Comparison of ENCODE assay signal across 12 cellular contexts in the genomic region with DNA sequence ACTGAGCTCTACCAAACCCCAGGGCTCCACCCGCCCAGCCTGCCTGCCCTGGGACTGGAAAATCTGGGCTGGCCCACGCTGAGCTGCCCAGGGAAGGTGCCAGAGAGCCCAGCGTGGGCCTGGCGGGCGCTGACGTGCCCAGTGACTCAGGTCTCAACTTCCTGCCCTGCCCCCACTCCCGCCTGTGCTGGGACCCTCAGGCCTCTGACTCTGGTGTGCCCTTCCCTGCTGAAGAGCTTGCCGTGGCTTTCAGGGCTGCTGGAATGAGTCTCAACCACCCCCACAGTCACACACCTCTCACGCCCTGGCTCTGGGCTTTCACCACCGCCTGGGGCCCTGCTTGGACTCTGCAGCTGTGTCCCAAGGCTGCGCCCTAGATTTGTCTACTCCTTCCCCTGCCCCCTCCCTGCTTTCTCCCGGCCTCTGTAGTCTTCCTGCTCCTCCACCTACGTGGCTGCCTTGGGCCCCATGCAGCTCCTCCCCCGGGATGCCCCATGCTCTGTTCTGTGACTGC. TPM values are rescaled to one million over a fixed set of nuclear protein-coding genes. Genes with fewer than 3 reads are reported as not detected.
DNase-seq lines count a peak whose midpoint lies in the region; ATAC-seq and TF ChIP-seq lines count a peak whose summit lies in the region.
"Had no signal": no experiment of that assay in that cellular context is flagged by ENCODE, and none has a peak within 500 bp of the region (broad histone marks: within the 10 kb centered on the region; RNA-seq: fewer than 3 reads in every experiment).

No MANE protein-coding gene starts in this region.

- H3K9ac ChIP-seq in neuronal stem cell (ENCODE audit: low read depth, low read length, poor library complexity), result no peak overlapping the region

- H3K14ac ChIP-seq in neuronal stem cell (ENCODE audit: low read length), result no peak overlapping the region

- no peak overlapping the region for H2AFZ ChIP-seq in neuronal stem cell (ENCODE audit: low read length)

- no CpG with 5 or more reads among the region's 14 CpGs for WGBS in neuronal stem cell (ENCODE audit: extremely low coverage in 2 of 2, insufficient read length in 2 of 2, insufficient replicate concordance in 1 of 2), 2 donors

- H3K23ac ChIP-seq in neuronal stem cell (ENCODE audit: low read depth, low read length, poor library complexity), result no peak overlapping the region

- no peak overlapping the region for H2BK12ac ChIP-seq in neuronal stem cell (ENCODE audit: low read length)

- BruUV-seq in MCF 10A (replicated peaks; lab: Mats Ljungman, UMichigan), result no TSS peak

- H4K91ac ChIP-seq in neuronal stem cell (ENCODE audit: low read depth, low read length, poor library complexity), result no peak overlapping the region

- no peaks in the 10 kb centered on the region for H3K27me3 ChIP-seq in neuronal stem cell (ENCODE audit: control insufficient read depth in 3 of 3, insufficient read depth in 3 of 3, low read depth in 1 of 3, low read length in 3 of 3)

- ATAC-seq in HG02938 (IDR thresholded peaks at IDR 0.05; ENCODE audit: unreplicated experiment), result no peak

- H3K36me3 Mint-ChIP-seq in MCF 10A (ENCODE audit: insufficient read depth, unreplicated experiment), result peaks cover 13% of the 10 kb centered on the region

- peaks cover 33% of the 10 kb centered on the region for H3K79me1 ChIP-seq in neuronal stem cell (ENCODE audit: low read depth, low read length)

- no peak overlapping the region for H3K4me3 ChIP-seq in neuronal stem cell (ENCODE audit: low read length in 2 of 2)
- H3K4me3 ChIP-seq: lower lobe of right lung had no signal

- no peak overlapping the region for H2BK120ac ChIP-seq in neuronal stem cell (ENCODE audit: low read depth, low read length)

- CTCF ChIA-PET in MCF 10A (lab: Yijun Ruan, JAX), result interaction anchor here (0.6 to 1.8 kb wide), 8 partner anchors 12 to 390 kb away, joined by 3 to 8 read pairs (median 4); no protein-coding TSS in a partner anchor

- no peaks in the 10 kb centered on the region for H3K9me3 ChIP-seq in neuronal stem cell (replicated peaks in 1 of 2; ENCODE audit: control insufficient read depth in 2 of 2, insufficient read depth in 1 of 2, low read depth in 1 of 2, low read length in 2 of 2)
- H3K9me3 ChIP-seq: lower lobe of right lung had no signal

- H3K4me1 ChIP-seq in neuronal stem cell (ENCODE audit: control insufficient read depth in 2 of 2, insufficient read depth in 1 of 2, low read depth in 1 of 2, low read length in 2 of 2), result peaks cover 11 to 15% of the 10 kb centered on the region in 2 donors
- H3K4me1 ChIP-seq: lower lobe of right lung had no signal

- peaks cover 15% of the 10 kb centered on the region for H3K4me1 Mint-ChIP-seq in MCF 10A (ENCODE audit: insufficient read depth, unreplicated experiment)

- H3K9me3 Mint-ChIP-seq in MCF 10A (ENCODE audit: unreplicated experiment), result no peaks in the 10 kb centered on the region

- no peak overlapping the region for H4K8ac ChIP-seq in neuronal stem cell (ENCODE audit: low read depth, low read length)

- peak overlapping the region; percentile 15 for H3K4me3 Mint-ChIP-seq in MCF 10A (ENCODE audit: unreplicated experiment)

- H3K27ac Mint-ChIP-seq in MCF 10A (ENCODE audit: low read depth, unreplicated experiment), result peak overlapping the region; percentile 73

- intact Hi-C loops in MCF 10A (cut with micrococcal nuclease), result no loop called here

- no peak overlapping the region for H3K18ac ChIP-seq in neuronal stem cell (ENCODE audit: low read length)

- no peaks in the 10 kb centered on the region for H3K27me3 Mint-ChIP-seq in MCF 10A (ENCODE audit: insufficient read depth, unreplicated experiment)

- no peak overlapping the region for H3K4me2 ChIP-seq in neuronal stem cell (ENCODE audit: insufficient read depth, low read length, poor library complexity, severe bottlenecking)

- H3K36me3 ChIP-seq in neuronal stem cell (replicated peaks in 1 of 2; ENCODE audit: control insufficient read depth in 2 of 2, insufficient read depth in 2 of 2, low read length in 2 of 2), result peaks cover 75 to 88% of the 10 kb centered on the region in 2 donors

- no peak overlapping the region for H2BK15ac ChIP-seq in neuronal stem cell (ENCODE audit: low read length)

- no peak overlapping the region for H3K27ac ChIP-seq in neuronal stem cell (replicated peaks; ENCODE audit: low read length)
- H3K27ac ChIP-seq: lower lobe of right lung had no signal

- H2BK5ac ChIP-seq in neuronal stem cell (ENCODE audit: low read length), result peak overlapping the region; percentile 56

- no peak for TF ChIP-seq CTCF in MCF 10A (IDR thresholded peaks at IDR 0.05; ENCODE audit: unreplicated experiment)

- no peak overlapping the region for H2AK5ac ChIP-seq in neuronal stem cell (ENCODE audit: low read depth, low read length)

- POLR2A ChIA-PET in MCF 10A (lab: Yijun Ruan, JAX), result interaction anchor here (0.8 to 2.3 kb wide), 9 partner anchors 8 to 52 kb away, joined by 3 to 13 read pairs (median 3); partner anchors contain the start of genes ALKBH5 and FLII

- DNase-seq in AG08395 (ENCODE audit: low spot score), result peak; percentile 47
- DNase-seq in HT-29 (ENCODE audit: low spot score), result peak; percentile 65
- peak; percentile 82 for DNase-seq in MCF 10A (ENCODE audit: unreplicated experiment)
- DNase-seq in neuronal stem cell (ENCODE audit: low spot score), result no peak
- no peak for DNase-seq in effector CD8-positive, alpha-beta T cell (lab: John Stamatoyannopoulos, UW)
- no peak for DNase-seq in GM19240 (ENCODE audit: insufficient read length, low spot score)
- no peak for DNase-seq in NK-92 (lab: John Stamatoyannopoulos, UW; ENCODE audit: unreplicated experiment)
- DNase-seq: cerebellar nuclear complex, DMS53, lower lobe of right lung, T-helper 9 cell had no signal

- H3K4ac ChIP-seq in neuronal stem cell (ENCODE audit: low read length), result no peak overlapping the region

RNA-seq across cellular contexts. Expression of gene LLGL1, which starts 10.4 kb away (rescaled TPM):
- 33.2 and 35.0 TPM in 2 replicates for total RNA-seq in HT-29 (2014; rRNA removed; shearing (Covaris generic))
- 16.4 and 17.4 TPM in 2 replicates for total RNA-seq in MCF 10A (2022)
- polyA plus RNA-seq in neuronal stem cell (2013, experiment 1 of 2), result 72.8 TPM
- 73.5 TPM for polyA plus RNA-seq in neuronal stem cell (2013, experiment 2 of 2)

RNA-seq across cellular contexts. Expression of gene FLII, which starts 22.7 kb away (rescaled TPM):
- 265 and 291 TPM in 2 replicates for total RNA-seq in HT-29 (2014; rRNA removed; shearing (Covaris generic))
- total RNA-seq in MCF 10A (2022), result 564 and 601 TPM in 2 replicates
- 127 TPM for polyA plus RNA-seq in neuronal stem cell (2013, experiment 1 of 2)
- polyA plus RNA-seq in neuronal stem cell (2013, experiment 2 of 2), result 124 TPM

RNA-seq across cellular contexts. Expression of gene MIEF2, which starts 24.7 kb away (rescaled TPM):
- 23.4 and 26.8 TPM in 2 replicates for total RNA-seq in HT-29 (2014; rRNA removed; shearing (Covaris generic))
- 12.1 and 14.1 TPM in 2 replicates for total RNA-seq in MCF 10A (2022)
- polyA plus RNA-seq in neuronal stem cell (2013, experiment 1 of 2), result 4.4 TPM
- polyA plus RNA-seq in neuronal stem cell (2013, experiment 2 of 2), result 4.6 TPM

RNA-seq across cellular contexts. Expression of gene ALKBH5, which starts 52.2 kb away (rescaled TPM):
- 74.4 and 75.8 TPM in 2 replicates for total RNA-seq in HT-29 (2014; rRNA removed; shearing (Covaris generic))
- 69.5 and 85.1 TPM in 2 replicates for total RNA-seq in MCF 10A (2022)
- 74.3 TPM for polyA plus RNA-seq in neuronal stem cell (2013, experiment 1 of 2)
- polyA plus RNA-seq in neuronal stem cell (2013, experiment 2 of 2), result 79.4 TPM

Comparison
In these comparisons a context has a peak if more than half of its experiments do, and no peak if none do; other contexts are left out.
1. DNase-seq: peak in AG08395 (single experiment), HT-29 (single experiment) and MCF 10A (single experiment); none in neuronal stem cell (single experiment), effector CD8-positive, alpha-beta T cell (single experiment), GM19240 (single experiment) and NK-92 (single experiment).